In the genomic region with DNA sequence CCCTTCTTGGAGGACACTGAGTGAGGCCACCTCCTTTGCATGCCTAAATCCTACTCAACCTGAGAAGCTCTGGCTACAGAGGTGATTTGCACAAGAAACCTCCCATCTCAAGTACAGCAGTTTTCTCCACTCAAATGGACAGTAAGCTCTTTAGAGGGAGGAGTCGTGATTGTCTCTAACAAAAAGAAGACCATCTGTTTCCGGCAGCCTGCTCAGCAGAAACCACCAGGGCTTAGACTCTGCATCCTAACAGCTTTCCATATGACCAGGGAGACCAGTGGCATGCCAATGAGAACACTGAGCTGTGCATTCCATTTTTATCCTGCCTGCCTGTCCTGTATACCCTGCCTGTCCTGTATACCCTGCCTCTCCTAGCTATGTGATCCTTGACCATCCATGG, we compare ENCODE assay signal across 1 cellular context.
TF ChIP-seq lines count a peak whose summit lies in the region.

No MANE protein-coding gene starts in this region.

TF ChIP-seq in GM23338, 12 proteins besides CTCF, POLR2A, EP300 and RAD21 (continued from another document):
- TF ChIP-seq ZNF462 (CRISPR knock-in tag; IDR thresholded peaks at IDR 0.05) (no peak), JUNB (IDR thresholded peaks at IDR 0.05; ENCODE audit: unreplicated experiment) (no peak), EZH2phosphoT487 (IDR thresholded peaks at IDR 0.05; ENCODE audit: unreplicated experiment) (no peak), CREB1 (CRISPR knock-in tag; IDR thresholded peaks at IDR 0.05; ENCODE audit: low read depth) (no peak), STAT1 (IDR thresholded peaks at IDR 0.05; ENCODE audit: unreplicated experiment) (no peak), ZNF114 (CRISPR knock-in tag; IDR thresholded peaks at IDR 0.05) (no peak), EZH2 (IDR thresholded peaks at IDR 0.05; ENCODE audit: low read depth, unreplicated experiment) (no peak)
